Comparison of ENCODE assay signal across 8 cellular contexts in the genomic region with DNA sequence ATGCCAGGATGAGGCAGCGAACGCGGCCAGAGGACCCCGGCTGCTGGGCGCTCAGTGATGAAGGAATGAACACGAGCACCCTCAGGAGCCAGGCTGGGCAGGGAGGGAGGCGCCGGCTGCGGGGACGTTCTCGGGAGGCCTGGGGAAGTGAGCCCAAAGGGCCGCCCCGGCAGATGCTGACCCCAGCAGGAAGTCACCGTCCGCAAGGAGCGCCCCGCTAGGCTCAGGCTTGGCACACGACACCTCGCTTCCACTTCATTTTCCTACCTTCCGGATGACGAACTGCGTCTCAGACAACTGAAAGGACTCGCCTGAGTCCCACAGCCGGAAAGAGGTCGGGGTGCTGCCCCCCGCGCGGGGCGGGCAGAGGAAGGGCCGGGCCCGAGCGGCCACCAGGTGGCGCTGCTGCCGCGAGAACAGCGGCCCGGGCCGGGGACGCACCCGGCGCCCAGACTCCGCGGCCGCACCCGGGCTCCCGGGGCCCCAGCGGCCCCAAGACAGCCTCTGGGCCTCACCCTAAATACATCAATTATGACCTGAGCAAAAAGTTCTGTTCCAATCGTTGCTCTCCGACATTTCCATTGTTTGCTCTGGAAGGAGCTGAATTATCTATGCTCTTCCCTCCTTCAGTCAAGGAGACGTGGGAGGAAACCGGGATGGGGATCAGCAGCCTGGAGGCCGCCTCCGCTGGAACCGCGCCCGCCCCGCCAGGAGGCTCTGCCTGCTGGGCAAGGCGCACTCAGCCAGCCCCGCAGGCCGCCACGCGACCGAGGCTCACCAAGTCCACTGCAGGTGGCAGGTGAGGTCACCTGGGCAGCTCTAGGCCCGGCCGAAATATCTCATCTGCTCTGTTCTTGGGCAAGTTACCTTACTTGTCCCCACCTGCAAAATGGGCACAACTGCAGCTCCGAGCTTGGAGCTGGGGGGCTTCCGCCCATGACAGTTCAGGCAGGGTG.
A peak's percentile ranks its signal among the peaks of the same experiment; 100 is the strongest.
DNase-seq lines count a peak whose midpoint lies in the region; ATAC-seq and TF ChIP-seq lines count a peak whose summit lies in the region.

No MANE protein-coding gene starts in this region.

- peak; percentile 66 for TF ChIP-seq CTCF in epithelial cell of proximal tubule (conservative IDR thresholded peaks at IDR 0.05; ENCODE audit: low read depth, low read length)

- DNase-seq in 8988T (peak; percentile 71), MG63 (peak; percentile 29), epithelial cell of proximal tubule (ENCODE audit: low read depth) (peak; percentile 7), A172 (ENCODE audit: low spot score) (no peak)
- peak; percentile 26 for DNase-seq in activated CD8-positive, alpha-beta memory T cell treated with anti-CD3 and anti-CD28 coated beads, Interleukin-2, amount 50 U/mL, for 24 hours (ENCODE audit: extremely low read depth)
- DNase-seq in stimulated activated CD8-positive, alpha-beta memory T cell treated with anti-CD3 and anti-CD28 coated beads, Interleukin-4, amount 100 ng/mL, for 48 hours: peak; percentile 78

- H3K36me3 ChIP-seq in MG63 (peaks cover 88% of the 10 kb centered on the region), muscle layer of duodenum (ENCODE audit: control insufficient read depth in 1 of 2, insufficient read depth in 2 of 2, low read length in 2 of 2) (no peaks in the 10 kb centered on the region)

- H3K4me1 ChIP-seq in muscle layer of duodenum (ENCODE audit: control insufficient read depth in 1 of 2, insufficient read depth in 2 of 2, low read length in 2 of 2): peaks cover 0 to 6% of the 10 kb centered on the region in 2 donors

- H3K27ac ChIP-seq in muscle layer of duodenum (ENCODE audit: low read length): no peak overlapping the region

- no peak overlapping the region for H3K4me3 ChIP-seq in MG63
- H3K4me3 ChIP-seq in epithelial cell of proximal tubule (ENCODE audit: low read depth, low read length): peak overlapping the region; percentile 37
- H3K4me3 ChIP-seq in muscle layer of duodenum (ENCODE audit: low read depth in 1 of 2, low read length in 2 of 2): peak overlapping the region; percentile 7 to 42

- H3K27me3 ChIP-seq in MG63: no peaks in the 10 kb centered on the region; the same call in 1 of the 2 replicates
- no peaks in the 10 kb centered on the region for H3K27me3 ChIP-seq in muscle layer of duodenum (ENCODE audit: low read depth, low read length)

- peak; percentile 67 for ATAC-seq in GM18867 (IDR thresholded peaks at IDR 0.05; ENCODE audit: unreplicated experiment)

- peaks cover 11% of the 10 kb centered on the region for H3K9me3 ChIP-seq in MG63
- peaks cover 0 to 2% of the 10 kb centered on the region in 2 donors for H3K9me3 ChIP-seq in muscle layer of duodenum (ENCODE audit: control insufficient read depth in 1 of 2, low read length in 2 of 2)
